In the genomic region with DNA sequence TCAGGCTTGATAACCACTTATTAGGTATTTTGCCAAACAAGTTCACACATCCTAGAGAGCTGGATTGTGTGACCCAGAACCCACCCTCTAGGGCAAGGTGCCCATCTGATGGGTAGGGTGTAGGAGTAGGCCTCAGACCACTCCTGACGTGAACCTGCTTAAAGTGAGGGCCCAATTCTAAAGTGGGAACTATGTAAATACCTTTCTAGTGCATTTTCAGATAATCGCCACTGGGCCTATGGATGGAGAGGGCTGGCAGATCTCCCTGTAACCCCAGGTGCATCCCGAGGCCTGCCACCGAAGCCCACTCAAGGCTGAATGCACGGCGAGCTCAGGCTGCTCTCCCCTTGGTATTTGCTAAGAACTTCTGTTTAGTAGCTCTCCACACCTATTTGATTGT, we compare ENCODE assay signal across 26 cellular contexts.
A peak's percentile ranks its signal among the peaks of the same experiment; 100 is the strongest.
DNase-seq lines count a peak whose midpoint lies in the region; ATAC-seq and TF ChIP-seq lines count a peak whose summit lies in the region.
"Had no signal": no experiment of that assay in that cellular context is flagged by ENCODE, and none has a peak within 500 bp of the region (broad histone marks: within the 10 kb centered on the region; RNA-seq: fewer than 3 reads in every experiment).

No MANE protein-coding gene starts in this region.

- no peaks in the 10 kb centered on the region for H3K27me3 Mint-ChIP-seq in T-helper 1 cell treated with Interleukin-12 subunit alpha and Interleukin-12 subunit beta and Interleukin-4 antibody, amounts not matched to agents 30 μg/mL and 1 μg/mL, for 36 hours (ENCODE audit: low read depth)
- H3K27me3 Mint-ChIP-seq in CD4-positive, CD25-positive, alpha-beta regulatory T cell, result no peaks in the 10 kb centered on the region
- no peaks in the 10 kb centered on the region for H3K27me3 Mint-ChIP-seq in activated CD8-positive, alpha-beta T cell treated with anti-CD3 and anti-CD28 coated beads for 36 hours
- peaks cover 2 to 7% (median 6%) of the 10 kb centered on the region in 3 donors for H3K27me3 Mint-ChIP-seq in immature natural killer cell (ENCODE audit: low read depth in 3 of 3)
- H3K27me3 Mint-ChIP-seq: type B pancreatic cell had no signal

- no peak for TF ChIP-seq CTCF in activated CD8-positive, alpha-beta T cell treated with anti-CD3 and anti-CD28 coated beads for 36 hours (IDR thresholded peaks at IDR 0.05)

- H3K4me3 ChIP-seq in CD4-positive, CD25-positive, alpha-beta regulatory T cell (ENCODE audit: low read depth, low read length), result no peak overlapping the region
- H3K4me3 ChIP-seq: dorsolateral prefrontal cortex, left lung, SJCRH30 had no signal

- H3K4me1 ChIP-seq in CD4-positive, CD25-positive, alpha-beta regulatory T cell (ENCODE audit: control insufficient read depth, insufficient read depth, low read length, poor library complexity, severe bottlenecking), result peaks cover 55% of the 10 kb centered on the region
- H3K4me1 ChIP-seq: BE2C, left lung, parathyroid adenoma, SJCRH30 had no signal

- peak overlapping the region; percentile 52 for H3K27ac ChIP-seq in CD4-positive, CD25-positive, alpha-beta regulatory T cell (ENCODE audit: insufficient read depth, low read length, poor library complexity, severe bottlenecking)
- H3K27ac ChIP-seq: dorsolateral prefrontal cortex, epithelial cell of prostate, left lung, parathyroid adenoma, SJCRH30 had no signal

- intact Hi-C loops in activated CD8-positive, alpha-beta T cell treated with anti-CD3 and anti-CD28 coated beads for 36 hours (cut with micrococcal nuclease), result no loop called here

- no peaks in the 10 kb centered on the region for H3K9me3 Mint-ChIP-seq in T-helper 1 cell treated with Interleukin-12 subunit alpha and Interleukin-12 subunit beta and Interleukin-4 antibody, amounts not matched to agents 30 μg/mL and 1 μg/mL, for 36 hours
- H3K9me3 Mint-ChIP-seq in CD4-positive, CD25-positive, alpha-beta regulatory T cell, result no peaks in the 10 kb centered on the region
- H3K9me3 Mint-ChIP-seq in activated CD8-positive, alpha-beta T cell treated with anti-CD3 and anti-CD28 coated beads for 36 hours, result no peaks in the 10 kb centered on the region
- H3K9me3 Mint-ChIP-seq in immature natural killer cell, result no peaks in the 10 kb centered on the region
- H3K9me3 Mint-ChIP-seq: nephron, type B pancreatic cell had no signal

- H3K36me3 ChIP-seq in CD4-positive, CD25-positive, alpha-beta regulatory T cell (ENCODE audit: control insufficient read depth, insufficient read depth, low read length), result peaks cover 89% of the 10 kb centered on the region
- H3K36me3 ChIP-seq: BE2C, SJCRH30 had no signal

- no peak for DNase-seq in T-helper 1 cell
- DNase-seq in CD4-positive, CD25-positive, alpha-beta regulatory T cell, result no peak
- DNase-seq in activated CD8-positive, alpha-beta T cell treated with anti-CD3 and anti-CD28 coated beads for 36 hours, result no peak
- no peak for DNase-seq in immature natural killer cell
- no peak for DNase-seq in NCI-H128 (lab: John Stamatoyannopoulos, UW; ENCODE audit: unreplicated experiment)
- no peak for DNase-seq in iPS-NIHi11 (ENCODE audit: low spot score)
- DNase-seq: activated effector memory CD4-positive, alpha-beta T cell treated with anti-CD3 and anti-CD28 coated beads, Interleukin-2, amount 50 U/mL, for 16 hours; BE2C; central memory CD4-positive, alpha-beta T cell; DMS 273 treated with DMSO at 0.1 percent for 48 hours; dorsolateral prefrontal cortex; GDM1; Karpas-422; left lung; NCI-H1694 treated with DMSO at 0.1 percent for 48 hours; NCI-H2227 treated with DMSO at 0.1 percent for 48 hours; right cardiac atrium; SJCRH30; stimulated activated CD4-positive, alpha-beta T cell treated with anti-CD3 and anti-CD28 coated beads, Interleukin-12 subunit alpha, Interleukin-12 subunit beta, amount 100 ng/mL, for 4 hours; stimulated activated CD4-positive, alpha-beta T cell treated with anti-CD3 and anti-CD28 coated beads, Interleukin-4, amount 100 ng/mL, for 4 hours had no signal

- peaks cover 76% of the 10 kb centered on the region for H3K4me1 Mint-ChIP-seq in T-helper 1 cell treated with Interleukin-12 subunit alpha and Interleukin-12 subunit beta and Interleukin-4 antibody, amounts not matched to agents 30 μg/mL and 1 μg/mL, for 36 hours (ENCODE audit: low read depth)
- peaks cover 33 to 97% (median 74%) of the 10 kb centered on the region in 4 donors for H3K4me1 Mint-ChIP-seq in CD4-positive, CD25-positive, alpha-beta regulatory T cell
- peaks cover 97% of the 10 kb centered on the region for H3K4me1 Mint-ChIP-seq in activated CD8-positive, alpha-beta T cell treated with anti-CD3 and anti-CD28 coated beads for 36 hours (ENCODE audit: low read depth)
- H3K4me1 Mint-ChIP-seq in immature natural killer cell, result peaks cover 91 to 98% of the 10 kb centered on the region in 2 donors
- H3K4me1 Mint-ChIP-seq: nephron had no signal

- CTCF ChIA-PET in activated CD8-positive, alpha-beta T cell treated with anti-CD3 and anti-CD28 coated beads for 36 hours (lab: Charles Lee), result interaction anchor here (0.9 to 3.8 kb wide), 3 partner anchors 15 to 92 kb away, joined by 3 to 26 read pairs (median 4); no protein-coding TSS in a partner anchor

- H3K27me3 ChIP-seq in CD4-positive, CD25-positive, alpha-beta regulatory T cell (ENCODE audit: control insufficient read depth, insufficient read depth, low read length), result no peaks in the 10 kb centered on the region
- H3K27me3 ChIP-seq: left lung had no signal

- H3K27ac Mint-ChIP-seq in T-helper 1 cell treated with Interleukin-12 subunit alpha and Interleukin-12 subunit beta and Interleukin-4 antibody, amounts not matched to agents 30 μg/mL and 1 μg/mL, for 36 hours, result peak overlapping the region; percentile 81
- H3K27ac Mint-ChIP-seq in CD4-positive, CD25-positive, alpha-beta regulatory T cell, result peak overlapping the region; percentile 82 to 96 (median 93)
- H3K27ac Mint-ChIP-seq in activated CD8-positive, alpha-beta T cell treated with anti-CD3 and anti-CD28 coated beads for 36 hours, result peak overlapping the region; percentile 94
- peak overlapping the region; percentile 7 to 83 (median 76) for H3K27ac Mint-ChIP-seq in immature natural killer cell
- H3K27ac Mint-ChIP-seq: nephron, type B pancreatic cell had no signal

- no peak for ATAC-seq in CD4-positive, CD25-positive, alpha-beta regulatory T cell (ENCODE audit: low read depth in 2 of 2)
- no peak for ATAC-seq in activated CD8-positive, alpha-beta T cell treated with anti-CD3 and anti-CD28 coated beads for 36 hours
- ATAC-seq in HG03196 (IDR thresholded peaks at IDR 0.05; ENCODE audit: unreplicated experiment), result no peak
- ATAC-seq: left lung, right cardiac atrium had no signal

- H3K36me3 Mint-ChIP-seq in T-helper 1 cell treated with Interleukin-12 subunit alpha and Interleukin-12 subunit beta and Interleukin-4 antibody, amounts not matched to agents 30 μg/mL and 1 μg/mL, for 36 hours (ENCODE audit: low read depth), result peaks cover 76% of the 10 kb centered on the region
- H3K36me3 Mint-ChIP-seq in CD4-positive, CD25-positive, alpha-beta regulatory T cell, result peaks cover 80% of the 10 kb centered on the region
- H3K36me3 Mint-ChIP-seq in activated CD8-positive, alpha-beta T cell treated with anti-CD3 and anti-CD28 coated beads for 36 hours (ENCODE audit: low read depth), result peaks cover 93% of the 10 kb centered on the region
- peaks cover 14 to 56% (median 27%) of the 10 kb centered on the region in 3 donors for H3K36me3 Mint-ChIP-seq in immature natural killer cell
- H3K36me3 Mint-ChIP-seq: type B pancreatic cell had no signal

- POLR2A ChIA-PET in activated CD8-positive, alpha-beta T cell treated with anti-CD3 and anti-CD28 coated beads for 36 hours (lab: Charles Lee), result interaction anchor here (0.7 to 34.0 kb wide), 7 partner anchors 9 to 71 kb away, joined by 3 to 1027 read pairs (median 6); no protein-coding TSS in a partner anchor

- H3K4me3 Mint-ChIP-seq in T-helper 1 cell treated with Interleukin-12 subunit alpha and Interleukin-12 subunit beta and Interleukin-4 antibody, amounts not matched to agents 30 μg/mL and 1 μg/mL, for 36 hours, result no peak overlapping the region
- peak overlapping the region in 2 of 4 donors; percentile 10 to 21 for H3K4me3 Mint-ChIP-seq in CD4-positive, CD25-positive, alpha-beta regulatory T cell
- H3K4me3 Mint-ChIP-seq in activated CD8-positive, alpha-beta T cell treated with anti-CD3 and anti-CD28 coated beads for 36 hours, result no peak overlapping the region
- peak overlapping the region in 1 of 5 donors; percentile 18 for H3K4me3 Mint-ChIP-seq in immature natural killer cell
- H3K4me3 Mint-ChIP-seq: nephron, type B pancreatic cell had no signal

- H3K9me3 ChIP-seq in CD4-positive, CD25-positive, alpha-beta regulatory T cell (ENCODE audit: control insufficient read depth in 2 of 2, low read length in 2 of 2), result no peaks in the 10 kb centered on the region
- H3K9me3 ChIP-seq: BE2C, left lung, SJCRH30 had no signal
